Comparison of ENCODE assay signal across 18 cellular contexts in genomic region chr17:539048-539447, GRCh38.
DNase-seq lines count a peak whose midpoint lies in the region; ATAC-seq and TF ChIP-seq lines count a peak whose summit lies in the region.
"Had no signal": no experiment of that assay in that cellular context is flagged by ENCODE, and none has a peak within 500 bp of the region (broad histone marks: within the 10 kb centered on the region; RNA-seq: fewer than 3 reads in every experiment).

No MANE protein-coding gene starts in this region.

- H3K27me3 Mint-ChIP-seq in CD14-positive monocyte (ENCODE audit: low read depth in 3 of 3) = peaks cover 0 to 1% (median 0%) of the 10 kb centered on the region in 3 donors
- no peaks in the 10 kb centered on the region for H3K27me3 Mint-ChIP-seq in WTC11 (ENCODE audit: low read depth)
- H3K27me3 Mint-ChIP-seq: IgD-negative memory B cell had no signal

- H3K4me3 Mint-ChIP-seq in CD14-positive monocyte (peak overlapping the region in 1 of 2 donors; percentile 64), WTC11 (no peak overlapping the region)
- H3K4me3 Mint-ChIP-seq: H9, IgD-negative memory B cell had no signal

- H3K36me3 Mint-ChIP-seq in CD14-positive monocyte (peaks cover 30 to 47% of the 10 kb centered on the region in 2 donors), WTC11 (peaks cover 15% of the 10 kb centered on the region)

- 86% methylated on average over 7 of the region's 7 CpGs for WGBS in smooth muscle cell (ENCODE audit: low lambda C conversion rate)

- peak overlapping the region; percentile 54 for H3K27ac ChIP-seq in lower lobe of right lung
- peak overlapping the region; percentile 81 for H3K27ac ChIP-seq in smooth muscle cell (ENCODE audit: low read depth)
- H3K27ac ChIP-seq: C4-2B had no signal

- no peaks in the 10 kb centered on the region for H4K20me1 ChIP-seq in smooth muscle cell (ENCODE audit: low read depth)

- peak; percentile 58 for DNase-seq in CD14-positive monocyte (ENCODE audit: low spot score)
- no peak for DNase-seq in WTC11 (ENCODE audit: low spot score)
- DNase-seq in lower lobe of right lung = no peak
- no peak for DNase-seq in smooth muscle cell (lab: John Stamatoyannopoulos, UW; ENCODE audit: unreplicated experiment)
- no peak for DNase-seq in T1000 (lab: John Stamatoyannopoulos, UW)
- no peak for DNase-seq in RKO (ENCODE audit: low spot score)
- DNase-seq: DND-41, H9, Karpas-422, MG63, NCI-H187, NCI-H2107, NCI-H510A treated with DMSO at 0.1 percent for 48 hours, NCI-H774, Right ventricle myocardium superior had no signal

- H3K79me2 ChIP-seq in smooth muscle cell (ENCODE audit: low read depth) = no peaks in the 10 kb centered on the region

- H3K36me3 ChIP-seq in lower lobe of right lung (peaks cover 45% of the 10 kb centered on the region), smooth muscle cell (ENCODE audit: low read depth) (no peaks in the 10 kb centered on the region)

- TF ChIP-seq CTCF in CD14-positive monocyte (IDR thresholded peaks at IDR 0.05) = no peak
- no peak for TF ChIP-seq CTCF in WTC11 (IDR thresholded peaks at IDR 0.05)
- no peak for TF ChIP-seq CTCF in lower lobe of right lung (IDR thresholded peaks at IDR 0.05)
- TF ChIP-seq CTCF in smooth muscle cell (IDR thresholded peaks at IDR 0.05; ENCODE audit: borderline replicate concordance, insufficient read depth, poor library complexity, severe bottlenecking) = no peak

- H3K4me1 Mint-ChIP-seq in CD14-positive monocyte (peaks cover 68% of the 10 kb centered on the region), WTC11 (peaks cover 7% of the 10 kb centered on the region)
- H3K4me1 Mint-ChIP-seq: IgD-negative memory B cell had no signal

- H3K9ac ChIP-seq in smooth muscle cell (ENCODE audit: low read depth) = no peak overlapping the region

- H3K9me3 Mint-ChIP-seq in CD14-positive monocyte (peaks cover 0 to 3% (median 0%) of the 10 kb centered on the region in 7 donors), WTC11 (no peaks in the 10 kb centered on the region)
- H3K9me3 Mint-ChIP-seq: H9, IgD-negative memory B cell had no signal

- H3F3A ChIP-seq in smooth muscle cell (ENCODE audit: low read depth) = peaks cover 19% of the 10 kb centered on the region

- H3K27me3 ChIP-seq in lower lobe of right lung (ENCODE audit: low read depth) (no peaks in the 10 kb centered on the region), smooth muscle cell (ENCODE audit: low read depth) (no peaks in the 10 kb centered on the region)
- H3K27me3 ChIP-seq: MG63 had no signal

- ATAC-seq in WTC11 (no peak), lower lobe of right lung (no peak), GM19463 (IDR thresholded peaks at IDR 0.05; ENCODE audit: unreplicated experiment) (no peak)

- CTCF ChIA-PET in WTC11 (lab: Charles Lee) = interaction anchor here (1.4 to 2.7 kb wide), 3 partner anchors 27 to 162 kb away, joined by 4 to 10 read pairs (median 6); no protein-coding TSS in a partner anchor

- H3K9me3 ChIP-seq in lower lobe of right lung (no peaks in the 10 kb centered on the region), smooth muscle cell (replicated peaks; ENCODE audit: low read depth) (no peaks in the 10 kb centered on the region)
- H3K9me3 ChIP-seq: MG63 had no signal

- POLR2A ChIA-PET in WTC11 (lab: Charles Lee) = no interaction called here

- no peak overlapping the region for H3K4me3 ChIP-seq in lower lobe of right lung
- no peak overlapping the region for H3K4me3 ChIP-seq in smooth muscle cell
- H3K4me3 ChIP-seq: MG63 had no signal

- H3K27ac Mint-ChIP-seq in CD14-positive monocyte (peak overlapping the region; percentile 85 to 94 (median 87)), WTC11 (0 out of 2 replicates have a peak overlapping the region, but pooled peaks have one; percentile 29)
- H3K27ac Mint-ChIP-seq: IgD-negative memory B cell had no signal

- no peak overlapping the region for H2AFZ ChIP-seq in smooth muscle cell (ENCODE audit: low read depth)

- peaks cover 26% of the 10 kb centered on the region for H3K4me1 ChIP-seq in lower lobe of right lung
- H3K4me1 ChIP-seq in smooth muscle cell (ENCODE audit: low read depth) = peaks cover 10% of the 10 kb centered on the region

- H3K4me2 ChIP-seq in smooth muscle cell = peak overlapping the region; percentile 79

- intact Hi-C loops in CD14-positive monocyte (cut with micrococcal nuclease) = no loop called here
- intact Hi-C loops in lower lobe of right lung (cut with DNase I) = no loop called here

TF ChIP-seq in WTC11, 78 proteins besides CTCF, POLR2A, EP300 and RAD21 (continues in another document):
- TF ChIP-seq NFATC4 (CRISPR knock-in tag; IDR thresholded peaks at IDR 0.05) (no peak), PRRX2 (CRISPR knock-in tag; IDR thresholded peaks at IDR 0.05) (no peak), NFE2L1 (CRISPR knock-in tag; IDR thresholded peaks at IDR 0.05) (no peak), ZNF317 (CRISPR knock-in tag; IDR thresholded peaks at IDR 0.05; ENCODE audit: borderline replicate concordance, low read depth) (no peak), NR2C2 (CRISPR knock-in tag; IDR thresholded peaks at IDR 0.05) (no peak), ZNF416 (CRISPR knock-in tag; IDR thresholded peaks at IDR 0.05) (no peak), ESRRA (CRISPR knock-in tag; IDR thresholded peaks at IDR 0.05; ENCODE audit: borderline replicate concordance) (no peak), HMGA2 (CRISPR knock-in tag; IDR thresholded peaks at IDR 0.05) (no peak), ZNF423 (CRISPR knock-in tag; IDR thresholded peaks at IDR 0.05) (no peak), SP1 (CRISPR knock-in tag; conservative IDR thresholded peaks at IDR 0.05) (no peak), ZNF512 (CRISPR knock-in tag; IDR thresholded peaks at IDR 0.05; ENCODE audit: borderline replicate concordance) (no peak)
- TF ChIP-seq, protein P1, sequence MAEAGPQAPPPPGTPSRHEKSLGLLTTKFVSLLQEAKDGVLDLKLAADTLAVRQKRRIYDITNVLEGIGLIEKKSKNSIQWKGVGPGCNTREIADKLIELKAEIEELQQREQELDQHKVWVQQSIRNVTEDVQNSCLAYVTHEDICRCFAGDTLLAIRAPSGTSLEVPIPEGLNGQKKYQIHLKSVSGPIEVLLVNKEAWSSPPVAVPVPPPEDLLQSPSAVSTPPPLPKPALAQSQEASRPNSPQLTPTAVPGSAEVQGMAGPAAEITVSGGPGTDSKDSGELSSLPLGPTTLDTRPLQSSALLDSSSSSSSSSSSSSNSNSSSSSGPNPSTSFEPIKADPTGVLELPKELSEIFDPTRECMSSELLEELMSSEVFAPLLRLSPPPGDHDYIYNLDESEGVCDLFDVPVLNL (CRISPR knock-in tag; IDR thresholded peaks at IDR 0.05; ENCODE audit: borderline replicate concordance, low read depth) = no peak
- TF ChIP-seq, protein P2, sequence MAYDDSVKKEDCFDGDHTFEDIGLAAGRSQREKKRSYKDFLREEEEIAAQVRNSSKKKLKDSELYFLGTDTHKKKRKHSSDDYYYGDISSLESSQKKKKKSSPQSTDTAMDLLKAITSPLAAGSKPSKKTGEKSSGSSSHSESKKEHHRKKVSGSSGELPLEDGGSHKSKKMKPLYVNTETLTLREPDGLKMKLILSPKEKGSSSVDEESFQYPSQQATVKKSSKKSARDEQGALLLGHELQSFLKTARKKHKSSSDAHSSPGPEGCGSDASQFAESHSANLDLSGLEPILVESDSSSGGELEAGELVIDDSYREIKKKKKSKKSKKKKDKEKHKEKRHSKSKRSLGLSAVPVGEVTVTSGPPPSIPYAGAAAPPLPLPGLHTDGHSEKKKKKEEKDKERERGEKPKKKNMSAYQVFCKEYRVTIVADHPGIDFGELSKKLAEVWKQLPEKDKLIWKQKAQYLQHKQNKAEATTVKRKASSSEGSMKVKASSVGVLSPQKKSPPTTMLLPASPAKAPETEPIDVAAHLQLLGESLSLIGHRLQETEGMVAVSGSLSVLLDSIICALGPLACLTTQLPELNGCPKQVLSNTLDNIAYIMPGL (CRISPR knock-in tag; IDR thresholded peaks at IDR 0.05) = no peak
- TF ChIP-seq, protein P3, sequence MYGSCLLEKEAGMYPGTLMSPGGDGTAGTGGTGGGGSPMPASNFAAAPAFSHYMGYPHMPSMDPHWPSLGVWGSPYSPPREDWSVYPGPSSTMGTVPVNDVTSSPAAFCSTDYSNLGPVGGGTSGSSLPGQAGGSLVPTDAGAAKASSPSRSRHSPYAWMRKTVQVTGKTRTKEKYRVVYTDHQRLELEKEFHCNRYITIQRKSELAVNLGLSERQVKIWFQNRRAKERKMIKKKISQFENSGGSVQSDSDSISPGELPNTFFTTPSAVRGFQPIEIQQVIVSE (CRISPR knock-in tag; IDR thresholded peaks at IDR 0.05; ENCODE audit: borderline replicate concordance) = no peak
